Comparison of ENCODE assay signal across 9 cellular contexts in genomic region chr14:105420976-105421674, GRCh38. TPM values are rescaled to one million over a fixed set of nuclear protein-coding genes. Genes with fewer than 3 reads are reported as not detected.
DNase-seq lines count a peak whose midpoint lies in the region; ATAC-seq and TF ChIP-seq lines count a peak whose summit lies in the region.
"Had no signal": no experiment of that assay in that cellular context is flagged by ENCODE, and none has a peak within 500 bp of the region (broad histone marks: within the 10 kb centered on the region; RNA-seq: fewer than 3 reads in every experiment).

No MANE protein-coding gene starts in this region.

- DNase-seq in GM12865 (ENCODE audit: low read depth) (no peak), retinal pigment epithelial cell (ENCODE audit: low read depth) (no peak), SKM-1 (lab: John Stamatoyannopoulos, UW; ENCODE audit: unreplicated experiment) (no peak), OCI-M2 (lab: John Stamatoyannopoulos, UW; ENCODE audit: unreplicated experiment) (no peak), NOMO-1 treated with dmso at 0.1 percent for 144 hours (lab: John Stamatoyannopoulos, UW; ENCODE audit: unreplicated experiment) (no peak)
- DNase-seq in stimulated activated CD4-positive, alpha-beta T cell treated with anti-CD3 and anti-CD28 coated beads, Interleukin-4, amount 100 ng/mL, for 1 hour = no peak
- DNase-seq: activated CD4-positive, alpha-beta T cell treated with anti-CD3 and anti-CD28 coated beads, Interleukin-2, amount 50 U/mL, for 48 hours had no signal

- no peak for ATAC-seq in gastroesophageal sphincter

- H3K4me3 ChIP-seq in GM12865 (ENCODE audit: low read depth, low read length) = peak overlapping the region; percentile 91
- peak overlapping the region; percentile 76 to 90 for H3K4me3 ChIP-seq in gastroesophageal sphincter
- peak overlapping the region; percentile 81 for H3K4me3 ChIP-seq in retinal pigment epithelial cell (ENCODE audit: low read length)

- no peak for TF ChIP-seq EP300 in gastroesophageal sphincter (IDR thresholded peaks at IDR 0.05)

- peaks cover 0 to 46% (median 30%) of the 10 kb centered on the region in 3 donors for H3K4me1 ChIP-seq in gastroesophageal sphincter

- TF ChIP-seq POLR2A in gastroesophageal sphincter (IDR thresholded peaks at IDR 0.05) = no peak

- H3K27me3 ChIP-seq in gastroesophageal sphincter = no peaks in the 10 kb centered on the region

- H3K36me3 ChIP-seq in gastroesophageal sphincter = peaks cover 0 to 11% of the 10 kb centered on the region in 2 donors

- no peaks in the 10 kb centered on the region for H3K9me3 ChIP-seq in gastroesophageal sphincter

- peak overlapping the region; percentile 87 for H3K27ac ChIP-seq in VCaP
- peak overlapping the region; percentile 37 to 87 (median 79) for H3K27ac ChIP-seq in gastroesophageal sphincter

- 20 to 40% methylated on average over 2 to 5 of the region's 23 CpGs for WGBS in gastroesophageal sphincter (ENCODE audit: low coverage in 1 of 2), 2 donors

- no peak for TF ChIP-seq CTCF in GM12865 (IDR thresholded peaks at IDR 0.05; ENCODE audit: insufficient read depth, low read depth, low read length, missing control alignments)
- no peak for TF ChIP-seq CTCF in VCaP (conservative IDR thresholded peaks at IDR 0.05)
- no peak for TF ChIP-seq CTCF in gastroesophageal sphincter (IDR thresholded peaks at IDR 0.05)
- no peak for TF ChIP-seq CTCF in retinal pigment epithelial cell (conservative IDR thresholded peaks at IDR 0.05; ENCODE audit: low read depth, low read length)

RNA-seq across cellular contexts. Expression of gene MTA1, which starts 1.5 kb away (rescaled TPM):
- total RNA-seq in gastroesophageal sphincter = 10 to 100 TPM; 48.0 to 83.5 (median 58.7) TPM

RNA-seq across cellular contexts. Expression of gene TEX22, which starts 22.8 kb away (rescaled TPM):
- total RNA-seq in gastroesophageal sphincter = under 1 TPM in 1 of 4 donors, not detected in 3; 0.42 TPM

RNA-seq across cellular contexts. Expression of gene CRIP2, which starts 53.5 kb away (rescaled TPM):
- total RNA-seq in gastroesophageal sphincter = 100 to 1,000 TPM; 165 to 518 (median 343) TPM
